30 cellular contexts compared by ENCODE assay signal in genomic region chr3:58329150-58329921, GRCh38.
"Had no signal": no experiment of that assay in that cellular context is flagged by ENCODE, and none has a peak within 500 bp of the region (broad histone marks: within the 10 kb centered on the region; RNA-seq: fewer than 3 reads in every experiment).

No MANE protein-coding gene starts in this region.

- H3K27me3 Mint-ChIP-seq: dendritic cell treated with granulocyte-macrophage colony-stimulating factor and Interleukin-4, amounts not matched to agents 40 ng/mL and 50 ng/mL, for 4 days; naive B cell; stimulated activated naive CD8-positive, alpha-beta T cell treated with anti-CD3 and anti-CD28 coated beads, Interleukin-15, Interleukin-2, amounts not matched to agents 100 ng/mL and 50 ng/mL, for 24 hours had no signal

- ATAC-seq: heart right ventricle, left cardiac atrium, left lung, mucosa of descending colon, sciatic nerve had no signal

- H3K9me3 ChIP-seq: colonic mucosa, heart right ventricle, left lung, mucosa of descending colon, prostate gland, right atrium auricular region, thoracic aorta, tibial nerve, upper lobe of left lung had no signal

- H3K27ac Mint-ChIP-seq: dendritic cell treated with granulocyte-macrophage colony-stimulating factor and Interleukin-4, amounts not matched to agents 40 ng/mL and 50 ng/mL, for 4 days; endodermal cell; mesothelial cell of epicardium; neural progenitor cell; stimulated activated naive CD8-positive, alpha-beta T cell treated with anti-CD3 and anti-CD28 coated beads, Interleukin-15, Interleukin-2, amounts not matched to agents 100 ng/mL and 50 ng/mL, for 24 hours had no signal

- H3K4me2 ChIP-seq: neural progenitor cell, smooth muscle cell had no signal

- H3K4me3 ChIP-seq: colonic mucosa, esophagus muscularis mucosa, heart right ventricle, left lung, mucosa of descending colon, neural progenitor cell, prostate gland, right atrium auricular region, smooth muscle cell, thoracic aorta, tibial nerve, upper lobe of left lung had no signal

- H3K9ac ChIP-seq: neural progenitor cell had no signal

- H3K36me3 ChIP-seq: colonic mucosa, esophagus muscularis mucosa, heart right ventricle, left lung, neural progenitor cell, prostate gland, right atrium auricular region, thoracic aorta, tibial nerve, upper lobe of left lung had no signal

- DNase-seq: colonic mucosa; effector CD8-positive, alpha-beta T cell; endodermal cell; foreskin melanocyte; glutamatergic neuron; heart right ventricle; hippocampal formation; left cardiac atrium; left lung; mesenchymal stem cell; mucosa of descending colon; naive B cell; stimulated activated CD4-positive, alpha-beta T cell treated with anti-CD3 and anti-CD28 coated beads, Interleukin-12 subunit alpha, Interleukin-12 subunit beta, amount 100 ng/mL, for 4 hours; stimulated activated CD4-positive, alpha-beta T cell treated with anti-CD3 and anti-CD28 coated beads, Interleukin-1b, Interleukin-23, amount 100 ng/mL, for 48 hours; stimulated activated CD4-positive, alpha-beta T cell treated with anti-CD3 and anti-CD28 coated beads, Interleukin-4, amount 100 ng/mL, for 1 hour; stimulated activated CD8-positive, alpha-beta memory T cell treated with anti-CD3 and anti-CD28 coated beads, Interleukin-4, amount 100 ng/mL, for 48 hours; upper lobe of left lung had no signal

- H3K9me3 Mint-ChIP-seq: dendritic cell treated with granulocyte-macrophage colony-stimulating factor and Interleukin-4, amounts not matched to agents 40 ng/mL and 50 ng/mL, for 4 days; endodermal cell; mesothelial cell of epicardium; naive B cell; nephron; neural progenitor cell; stimulated activated naive CD8-positive, alpha-beta T cell treated with anti-CD3 and anti-CD28 coated beads, Interleukin-15, Interleukin-2, amounts not matched to agents 100 ng/mL and 50 ng/mL, for 24 hours had no signal

- H3K27me3 ChIP-seq: colonic mucosa, esophagus muscularis mucosa, heart right ventricle, left lung, right atrium auricular region, tibial nerve, upper lobe of left lung had no signal

- H3K27ac ChIP-seq: colonic mucosa, epithelial cell of prostate, esophagus muscularis mucosa, heart right ventricle, left lung, neural progenitor cell, prostate gland, right atrium auricular region, thoracic aorta, tibial nerve, upper lobe of left lung had no signal

- H3K4me1 ChIP-seq: colonic mucosa, prostate gland had no signal

- H2AFZ ChIP-seq: neural progenitor cell had no signal

- H3K4me3 Mint-ChIP-seq: dendritic cell treated with granulocyte-macrophage colony-stimulating factor and Interleukin-4, amounts not matched to agents 40 ng/mL and 50 ng/mL, for 4 days; endodermal cell; mesothelial cell of epicardium; nephron; neural progenitor cell; stimulated activated naive CD8-positive, alpha-beta T cell treated with anti-CD3 and anti-CD28 coated beads, Interleukin-15, Interleukin-2, amounts not matched to agents 100 ng/mL and 50 ng/mL, for 24 hours had no signal

- H3K36me3 Mint-ChIP-seq: mesothelial cell of epicardium, naive B cell, neural progenitor cell had no signal
